ENCODE assay signal across 1 cellular context in the genomic region with DNA sequence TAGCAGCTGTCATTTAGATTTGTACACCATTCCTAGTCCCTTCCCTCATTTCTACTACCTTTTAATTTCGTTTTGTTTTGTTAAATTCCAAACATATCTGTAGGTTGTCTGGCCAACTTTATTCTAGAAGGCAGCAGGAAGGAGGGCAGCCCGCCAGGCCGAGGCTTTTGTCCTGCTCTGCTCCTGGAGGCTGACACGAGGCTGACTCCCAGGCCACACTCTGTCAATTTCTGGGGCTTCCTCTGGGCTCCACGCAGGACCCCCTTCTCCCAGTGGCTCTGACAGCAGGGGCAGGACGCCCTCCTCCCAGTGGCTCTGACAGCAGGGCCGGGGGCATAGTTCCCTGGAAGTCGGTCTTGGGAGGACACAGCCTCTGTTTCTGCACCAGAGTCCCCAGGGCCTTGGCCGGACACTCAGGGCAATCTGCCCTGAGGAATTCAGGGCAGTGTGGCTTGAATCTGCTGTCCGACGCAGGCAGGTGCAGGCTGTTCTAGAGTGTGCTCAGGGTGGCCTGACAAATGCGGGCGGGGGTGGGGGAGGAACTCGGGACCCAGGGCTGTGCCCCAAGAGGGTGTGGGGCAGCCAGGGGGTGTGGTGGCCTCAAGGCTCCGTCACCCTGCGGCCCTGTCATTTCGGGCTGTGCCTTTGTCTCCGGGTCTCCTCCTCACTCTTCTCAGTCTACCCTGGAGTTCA.
TF ChIP-seq lines count a peak whose summit lies in the region.

No MANE protein-coding gene starts in this region.

TF ChIP-seq in K562, 482 proteins besides CTCF, POLR2A, EP300 and RAD21:
- TF ChIP-seq, protein P1, sequence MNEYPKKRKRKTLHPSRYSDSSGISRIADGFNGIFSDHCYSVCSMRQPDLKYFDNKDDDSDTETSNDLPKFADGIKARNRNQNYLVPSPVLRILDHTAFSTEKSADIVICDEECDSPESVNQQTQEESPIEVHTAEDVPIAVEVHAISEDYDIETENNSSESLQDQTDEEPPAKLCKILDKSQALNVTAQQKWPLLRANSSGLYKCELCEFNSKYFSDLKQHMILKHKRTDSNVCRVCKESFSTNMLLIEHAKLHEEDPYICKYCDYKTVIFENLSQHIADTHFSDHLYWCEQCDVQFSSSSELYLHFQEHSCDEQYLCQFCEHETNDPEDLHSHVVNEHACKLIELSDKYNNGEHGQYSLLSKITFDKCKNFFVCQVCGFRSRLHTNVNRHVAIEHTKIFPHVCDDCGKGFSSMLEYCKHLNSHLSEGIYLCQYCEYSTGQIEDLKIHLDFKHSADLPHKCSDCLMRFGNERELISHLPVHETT (CRISPR knock-in tag; conservative IDR thresholded peaks at IDR 0.05 in 1 of 2, IDR thresholded peaks at IDR 0.05 in 1 of 2), result no peak
- TF ChIP-seq CREM (IDR thresholded peaks at IDR 0.05; ENCODE audit: low read depth) (no peak), SMC3 (conservative IDR thresholded peaks at IDR 0.05; ENCODE audit: insufficient read depth, low read depth, low read length) (no peak), ZKSCAN3 (CRISPR knock-in tag; IDR thresholded peaks at IDR 0.05) (no peak)
- TF ChIP-seq, protein P2, sequence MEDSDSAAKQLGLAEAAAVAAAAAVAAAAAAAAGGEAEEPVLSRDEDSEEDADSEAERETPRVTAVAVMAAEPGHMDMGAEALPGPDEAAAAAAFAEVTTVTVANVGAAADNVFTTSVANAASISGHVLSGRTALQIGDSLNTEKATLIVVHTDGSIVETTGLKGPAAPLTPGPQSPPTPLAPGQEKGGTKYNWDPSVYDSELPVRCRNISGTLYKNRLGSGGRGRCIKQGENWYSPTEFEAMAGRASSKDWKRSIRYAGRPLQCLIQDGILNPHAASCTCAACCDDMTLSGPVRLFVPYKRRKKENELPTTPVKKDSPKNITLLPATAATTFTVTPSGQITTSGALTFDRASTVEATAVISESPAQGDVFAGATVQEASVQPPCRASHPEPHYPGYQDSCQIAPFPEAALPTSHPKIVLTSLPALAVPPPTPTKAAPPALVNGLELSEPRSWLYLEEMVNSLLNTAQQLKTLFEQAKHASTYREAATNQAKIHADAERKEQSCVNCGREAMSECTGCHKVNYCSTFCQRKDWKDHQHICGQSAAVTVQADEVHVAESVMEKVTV (CRISPR knock-in tag; IDR thresholded peaks at IDR 0.05), result no peak
- TF ChIP-seq, protein P3, sequence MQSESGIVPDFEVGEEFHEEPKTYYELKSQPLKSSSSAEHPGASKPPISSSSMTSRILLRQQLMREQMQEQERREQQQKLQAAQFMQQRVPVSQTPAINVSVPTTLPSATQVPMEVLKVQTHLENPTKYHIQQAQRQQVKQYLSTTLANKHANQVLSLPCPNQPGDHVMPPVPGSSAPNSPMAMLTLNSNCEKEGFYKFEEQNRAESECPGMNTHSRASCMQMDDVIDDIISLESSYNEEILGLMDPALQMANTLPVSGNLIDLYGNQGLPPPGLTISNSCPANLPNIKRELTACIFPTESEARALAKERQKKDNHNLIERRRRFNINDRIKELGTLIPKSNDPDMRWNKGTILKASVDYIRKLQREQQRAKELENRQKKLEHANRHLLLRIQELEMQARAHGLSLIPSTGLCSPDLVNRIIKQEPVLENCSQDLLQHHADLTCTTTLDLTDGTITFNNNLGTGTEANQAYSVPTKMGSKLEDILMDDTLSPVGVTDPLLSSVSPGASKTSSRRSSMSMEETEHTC (IDR thresholded peaks at IDR 0.05), result no peak
